16 cellular contexts compared by ENCODE assay signal in the genomic region with DNA sequence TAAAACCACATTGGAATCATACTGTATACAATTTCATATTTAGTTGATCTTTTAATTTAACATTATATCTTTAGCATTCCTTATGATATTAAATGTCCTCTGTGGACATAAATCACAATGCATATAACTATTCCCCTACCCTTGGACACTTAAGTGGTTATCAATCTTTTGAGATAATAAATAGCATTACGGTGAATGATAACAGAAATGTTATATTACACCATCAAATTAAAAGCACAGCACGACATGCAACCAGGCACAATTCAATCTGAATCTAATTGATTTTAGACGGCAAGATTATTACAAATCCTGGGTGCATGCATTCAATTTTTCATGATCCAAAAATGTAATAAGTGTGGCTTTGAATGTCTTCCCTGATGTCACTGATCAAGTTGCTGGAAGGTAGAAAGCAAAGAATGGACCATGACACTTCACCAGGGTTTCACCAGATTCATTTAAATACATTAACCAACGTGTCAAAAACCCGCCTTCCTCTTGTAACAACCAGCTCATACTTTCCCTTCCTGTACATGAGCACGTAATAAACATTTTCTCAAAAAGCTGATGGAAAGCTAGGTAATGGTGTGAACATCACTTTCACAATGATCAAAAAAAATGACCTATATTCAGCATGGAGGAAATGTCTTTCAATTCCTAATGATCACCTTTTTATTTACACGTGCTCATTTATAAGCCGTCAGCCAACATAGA.
"Had no signal": no experiment of that assay in that cellular context is flagged by ENCODE, and none has a peak within 500 bp of the region (broad histone marks: within the 10 kb centered on the region; RNA-seq: fewer than 3 reads in every experiment).

No MANE protein-coding gene starts in this region.

- ATAC-seq: gastrocnemius medialis; left lung; mucosa of descending colon; naive thymus-derived CD8-positive, alpha-beta T cell; right cardiac atrium had no signal

- DNase-seq: activated CD4-positive, alpha-beta T cell treated with anti-CD3 and anti-CD28 coated beads, Interleukin-2, amount 50 U/mL, for 1 hour; activated CD8-positive, alpha-beta memory T cell treated with anti-CD3 and anti-CD28 coated beads, Interleukin-2, amount 50 U/mL, for 4 hours; activated effector memory CD4-positive, alpha-beta T cell treated with Interleukin-2 at 50 U/mL for 16 hours; colonic mucosa; effector CD8-positive, alpha-beta T cell; gastrocnemius medialis; left lung; mucosa of descending colon; naive thymus-derived CD8-positive, alpha-beta T cell; occipital lobe; right cardiac atrium; small intestine; substantia nigra; trophoblast cell had no signal

- H3K27me3 ChIP-seq: cardiac muscle cell, colonic mucosa, gastrocnemius medialis, left lung had no signal

- H3K36me3 ChIP-seq: cardiac muscle cell, colonic mucosa, gastrocnemius medialis, left lung had no signal

- H3K4me3 Mint-ChIP-seq: naive thymus-derived CD8-positive, alpha-beta T cell had no signal

- H3K27ac Mint-ChIP-seq: progenitor cell of endocrine pancreas had no signal

- H3K36me3 Mint-ChIP-seq: naive thymus-derived CD8-positive, alpha-beta T cell had no signal

- H3K4me1 ChIP-seq: colonic mucosa, gastrocnemius medialis, left lung had no signal

- H3K9me3 ChIP-seq: colonic mucosa, gastrocnemius medialis, left lung, mucosa of descending colon had no signal

- H3K4me3 ChIP-seq: cardiac muscle cell, colonic mucosa, gastrocnemius medialis, left lung, mucosa of descending colon had no signal

- H3K27ac ChIP-seq: cardiac muscle cell, colonic mucosa, gastrocnemius medialis, left lung had no signal
